ENCODE assay signal across 12 cellular contexts in the genomic region with DNA sequence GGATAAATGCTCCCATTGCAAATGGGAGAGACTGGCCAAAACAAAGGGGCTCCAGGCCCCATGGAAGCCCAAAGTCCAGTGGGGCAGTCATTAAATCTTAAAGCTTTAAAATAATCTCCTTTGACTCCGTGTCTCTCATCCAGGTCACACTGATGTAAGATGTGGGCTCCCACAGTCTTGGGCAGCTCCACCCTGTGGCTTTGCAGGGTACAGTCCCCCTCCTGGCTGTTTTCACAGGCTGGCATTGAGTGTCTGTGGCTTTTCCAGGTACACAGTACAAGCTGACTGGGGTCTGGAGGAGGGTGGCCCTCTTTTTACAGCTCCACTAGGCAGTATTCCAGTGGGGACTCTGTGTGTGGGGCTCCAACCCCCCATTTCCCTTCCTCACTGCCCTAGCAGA. TPM values are rescaled to one million over a fixed set of nuclear protein-coding genes. Genes with fewer than 3 reads are reported as not detected.
DNase-seq lines count a peak whose midpoint lies in the region; ATAC-seq, FAIRE-seq and TF ChIP-seq lines count a peak whose summit lies in the region.
"Had no signal": no experiment of that assay in that cellular context is flagged by ENCODE, and none has a peak within 500 bp of the region (broad histone marks: within the 10 kb centered on the region; RNA-seq: fewer than 3 reads in every experiment).

No MANE protein-coding gene starts in this region.

- H4K20me1 ChIP-seq in Loucy (ENCODE audit: insufficient read depth, low read length, poor library complexity, severe bottlenecking) (no peaks in the 10 kb centered on the region), GM12878 (ENCODE audit: control insufficient read depth, insufficient read depth) (no peaks in the 10 kb centered on the region), neural progenitor cell (ENCODE audit: low read depth) (no peaks in the 10 kb centered on the region)

- FAIRE-seq in GM12878 (lab: Jason Lieb, UNC), result no peak
- FAIRE-seq: A549, islet of Langerhans had no signal

- H3K4me3 Mint-ChIP-seq in neural progenitor cell, result no peak overlapping the region

- no peaks in the 10 kb centered on the region for H3K4me1 ChIP-seq in Loucy (ENCODE audit: insufficient read depth, low read length, poor library complexity, severe bottlenecking)
- no peaks in the 10 kb centered on the region for H3K4me1 ChIP-seq in GM12878 (ENCODE audit: control insufficient read depth, insufficient read depth, low read length)
- no peaks in the 10 kb centered on the region for H3K4me1 ChIP-seq in neural progenitor cell

- RAD21 ChIA-PET in GM12878 (lab: Charles Lee; ENCODE audit: unreplicated experiment), result no interaction called here

- H2AFZ ChIP-seq in Loucy (ENCODE audit: low read length), result no peak overlapping the region
- H2AFZ ChIP-seq in GM12878 (ENCODE audit: control insufficient read depth, low read depth, low read length), result no peak overlapping the region
- no peak overlapping the region for H2AFZ ChIP-seq in neural progenitor cell (replicated peaks)

- H3K27ac ChIP-seq in GM12878 (ENCODE audit: control insufficient read depth, insufficient read depth) (no peak overlapping the region), neural progenitor cell (no peak overlapping the region)
- H3K27ac ChIP-seq: A549 had no signal

- no peak overlapping the region for H3K27ac Mint-ChIP-seq in neural progenitor cell

- no peak for TF ChIP-seq POLR2A in GM12878 (IDR thresholded peaks at IDR 0.05; ENCODE audit: low read depth, low read length)

- in situ Hi-C loops in GM12878 (cut with MboI), result no loop called here

- no peaks in the 10 kb centered on the region for H3K9me3 Mint-ChIP-seq in neural progenitor cell

- H3K79me2 ChIP-seq in Loucy (ENCODE audit: insufficient read depth, low read length) (no peaks in the 10 kb centered on the region), GM12878 (ENCODE audit: control insufficient read depth, insufficient read depth, low read length) (no peaks in the 10 kb centered on the region), neural progenitor cell (ENCODE audit: low read depth) (no peaks in the 10 kb centered on the region)

- peaks cover 5% of the 10 kb centered on the region for H3K27me3 Mint-ChIP-seq in neural progenitor cell (ENCODE audit: insufficient read depth, low read depth)

- POLR2A ChIA-PET in GM12878 (lab: Charles Lee), result no interaction called here

- intact Hi-C loops in GM12878 (cut with micrococcal nuclease; ENCODE audit: unreplicated experiment), result no loop called here

- H3K4me2 ChIP-seq in Loucy (ENCODE audit: low read depth, low read length, poor library complexity, severe bottlenecking) (no peak overlapping the region), GM12878 (ENCODE audit: control insufficient read depth, insufficient read depth) (no peak overlapping the region), neural progenitor cell (no peak overlapping the region)
- H3K4me2 ChIP-seq: A549 had no signal

- TF ChIP-seq CTCF in Loucy (conservative IDR thresholded peaks at IDR 0.05; ENCODE audit: low read length), result peak; percentile 55
- peak in 1 of 3 experiments; percentile 15; a peak in 1 of 6 replicates for TF ChIP-seq CTCF in GM12878 (IDR thresholded peaks at IDR 0.05 in 2 of 3, conservative IDR thresholded peaks at IDR 0.05 in 1 of 3; ENCODE audit: control insufficient read depth in 2 of 3, extremely low read depth in 1 of 3, insufficient read depth in 1 of 3, low read depth in 3 of 3, low read length in 3 of 3)
- TF ChIP-seq CTCF in neural progenitor cell (IDR thresholded peaks at IDR 0.05), result peak; percentile 42

- H3K27me3 ChIP-seq in Loucy (ENCODE audit: insufficient read depth, low read length, poor library complexity, severe bottlenecking), result no peaks in the 10 kb centered on the region
- no peaks in the 10 kb centered on the region for H3K27me3 ChIP-seq in GM12878 (replicated peaks in 1 of 2; ENCODE audit: control insufficient read depth in 2 of 2, insufficient read depth in 2 of 2, low read length in 1 of 2)
- H3K27me3 ChIP-seq in neural progenitor cell, result no peaks in the 10 kb centered on the region

- H3K9me3 ChIP-seq in Loucy (ENCODE audit: insufficient read depth, low read depth, low read length) (no peaks in the 10 kb centered on the region), GM12878 (replicated peaks; ENCODE audit: control insufficient read depth, insufficient read depth, low read length) (no peaks in the 10 kb centered on the region), neural progenitor cell (ENCODE audit: low read depth) (no peaks in the 10 kb centered on the region)
- H3K9me3 ChIP-seq: A549 had no signal

- CTCF ChIA-PET in GM12878 (lab: Yijun Ruan, JAX), result interaction anchor here (0.8 to 1.2 kb wide), 2 partner anchors 10 to 28 kb away, joined by 3 read pairs; no protein-coding TSS in a partner anchor

- no peaks in the 10 kb centered on the region for H3K4me1 Mint-ChIP-seq in neural progenitor cell

- peak; percentile 36; the same call in 2 of the 3 replicates for ATAC-seq in GM12878
- ATAC-seq in HG03442 (IDR thresholded peaks at IDR 0.05; ENCODE audit: unreplicated experiment), result no peak
- no peak for ATAC-seq in HG02938 (IDR thresholded peaks at IDR 0.05; ENCODE audit: unreplicated experiment)

- 0% methylated on average over 1 of the region's 1 CpG for WGBS in GM12878 (ENCODE audit: insufficient coverage, insufficient replicate concordance, low lambda C conversion rate, missing lambda C conversion rate)

- SMC1A ChIA-PET in GM12878 (lab: Charles Lee; ENCODE audit: uncharacterized antibody, unreplicated experiment), result interaction anchor here (0.8 kb wide), 1 partner anchor 44 kb away, joined by 3 read pairs; no protein-coding TSS in a partner anchor

- DNase-seq in NCI-H82 (lab: John Stamatoyannopoulos, UW) (peak; percentile 12), NCI-H82 treated with DMSO at 0.1 percent for 48 hours (lab: John Stamatoyannopoulos, UW; ENCODE audit: unreplicated experiment) (no peak), GM12878 (ENCODE audit: low read depth, low spot score) (no peak), neural progenitor cell (ENCODE audit: low spot score) (peak; percentile 16)
- no peak for DNase-seq in activated CD8-positive, alpha-beta memory T cell treated with anti-CD3 and anti-CD28 coated beads for 24 hours
- DNase-seq: DMS79, NCI-H526 had no signal

- no peaks in the 10 kb centered on the region for H3K9me2 ChIP-seq in Loucy (replicated peaks; ENCODE audit: low read depth, low read length)

- no TSS peak for BruUV-seq in GM12878 (replicated peaks; lab: Mats Ljungman, UMichigan)

- H3K36me3 Mint-ChIP-seq in neural progenitor cell, result peaks cover 26% of the 10 kb centered on the region

- H3K9ac ChIP-seq in Loucy (ENCODE audit: low read depth, low read length, poor library complexity, severe bottlenecking), result no peak overlapping the region
- no peak overlapping the region for H3K9ac ChIP-seq in GM12878 (ENCODE audit: control insufficient read depth, insufficient read depth, low read length)
- no peak overlapping the region for H3K9ac ChIP-seq in neural progenitor cell

- no peak for TF ChIP-seq RAD21 in GM12878 (IDR thresholded peaks at IDR 0.05; ENCODE audit: insufficient read depth, low read depth, low read length)

- H3K4me3 ChIP-seq in Loucy (ENCODE audit: low read length, poor library complexity, severe bottlenecking) (no peak overlapping the region), GM12878 (no peak overlapping the region), neural progenitor cell (no peak overlapping the region)
- H3K4me3 ChIP-seq: A549 had no signal

- H3F3A ChIP-seq in Loucy (ENCODE audit: low read depth) (no peaks in the 10 kb centered on the region), neural progenitor cell (ENCODE audit: low read depth) (no peaks in the 10 kb centered on the region)

- H3K36me3 ChIP-seq in Loucy (ENCODE audit: insufficient read depth, low read length) (no peaks in the 10 kb centered on the region), GM12878 (ENCODE audit: control insufficient read depth in 2 of 2, insufficient read depth in 2 of 2, low read length in 1 of 2) (peaks cover 4 to 10% of the 10 kb centered on the region in 2 experiments; a peak in 3 of 4 replicates), neural progenitor cell (peaks cover 5% of the 10 kb centered on the region)

- TF ChIP-seq EP300 in GM12878 (IDR thresholded peaks at IDR 0.05; ENCODE audit: borderline replicate concordance in 1 of 2, control insufficient read depth in 1 of 2, low read depth in 2 of 2, low read length in 2 of 2), result no peak

TF ChIP-seq in GM12878, 131 proteins besides CTCF, POLR2A, EP300 and RAD21:
- no peak for TF ChIP-seq NFXL1 (IDR thresholded peaks at IDR 0.05; ENCODE audit: borderline replicate concordance)
- no peak for TF ChIP-seq BMI1 (IDR thresholded peaks at IDR 0.05; ENCODE audit: borderline replicate concordance)
- TF ChIP-seq, protein P1, sequence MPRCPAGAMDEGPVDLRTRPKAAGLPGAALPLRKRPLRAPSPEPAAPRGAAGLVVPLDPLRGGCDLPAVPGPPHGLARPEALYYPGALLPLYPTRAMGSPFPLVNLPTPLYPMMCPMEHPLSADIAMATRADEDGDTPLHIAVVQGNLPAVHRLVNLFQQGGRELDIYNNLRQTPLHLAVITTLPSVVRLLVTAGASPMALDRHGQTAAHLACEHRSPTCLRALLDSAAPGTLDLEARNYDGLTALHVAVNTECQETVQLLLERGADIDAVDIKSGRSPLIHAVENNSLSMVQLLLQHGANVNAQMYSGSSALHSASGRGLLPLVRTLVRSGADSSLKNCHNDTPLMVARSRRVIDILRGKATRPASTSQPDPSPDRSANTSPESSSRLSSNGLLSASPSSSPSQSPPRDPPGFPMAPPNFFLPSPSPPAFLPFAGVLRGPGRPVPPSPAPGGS (IDR thresholded peaks at IDR 0.05; ENCODE audit: borderline replicate concordance, insufficient read depth, low read depth, low read length, poor library complexity, severe bottlenecking), result no peak
- no peak for TF ChIP-seq STAT1 (conservative IDR thresholded peaks at IDR 0.05)

RNA-seq across cellular contexts. Expression of gene NIPA2, which starts 45.9 kb away (rescaled TPM):
- 103 and 122 TPM in 2 replicates for total RNA-seq in GM12878 (2013; cell fraction: nucleolus; rRNA removed)
- total RNA-seq in GM12878 (2014; rRNA removed), result 111 and 133 TPM in 2 replicates
- total RNA-seq in GM12878 (2014; rRNA removed; fragmentation: Illumina TruSeq; extraction: Trizol), result 88.8 and 91.6 TPM in 2 replicates
- 107 and 108 TPM in 2 replicates for total RNA-seq in GM12878 (2021)
- 43.2 TPM for polyA plus RNA-seq in GM12878 (2011; ENCODE audit: low read depth)
- polyA plus RNA-seq in GM12878 (2011; rRNA removed), result 90.4 and 117 TPM in 2 replicates
- polyA plus RNA-seq in GM12878 (2011; cell fraction: cytosol; rRNA removed), result 41.8 and 46.8 TPM in 2 replicates
- polyA plus RNA-seq in GM12878 (2011; cell fraction: nucleus; rRNA removed), result 35.7 and 41.2 TPM in 2 replicates
- 48.8 and 52.2 TPM in 2 replicates for polyA plus RNA-seq in GM12878 (2012)
- 92.5 and 127 TPM in 2 replicates for polyA plus RNA-seq in GM12878 (2014; fragmentation: Illumina TruSeq; extraction: Trizol)
- polyA plus RNA-seq in GM12878 (2014; fragmentation: Nextera tagmentation; extraction: Ambion mirVana), result 10 to 100 TPM; 24.4 to 36.3 TPM
- 98.2 and 100 TPM in 2 replicates for polyA plus RNA-seq in GM12878 (2014; rRNA removed)
- polyA plus RNA-seq in GM12878 (2016; fragmentation: Nextera tagmentation; extraction: Ambion mirVana), result 100 to 1,000 TPM; 148 to 159 TPM
- polyA minus RNA-seq in GM12878 (2011; rRNA and poly(A)+ RNA removed), result 42.5 and 50.8 TPM in 2 replicates
- 27.1 and 33.2 TPM in 2 replicates for polyA minus RNA-seq in GM12878 (2011; cell fraction: cytosol; rRNA and poly(A)+ RNA removed)
- 36.9 and 55.8 TPM in 2 replicates for polyA minus RNA-seq in GM12878 (2011; cell fraction: nucleus; rRNA and poly(A)+ RNA removed)
- 49.4 and 51.5 TPM in 2 replicates for total RNA-seq in neural progenitor cell (ENCODE audit: low replicate concordance)

Comparison
In these comparisons a context has a peak if more than half of its experiments do, and no peak if none do; other contexts are left out.
1. DNase-seq: peak in NCI-H82 (single experiment) and neural progenitor cell (single experiment); none in NCI-H82 treated with DMSO at 0.1 percent for 48 hours (single experiment), GM12878 (single experiment) and activated CD8-positive, alpha-beta memory T cell treated with anti-CD3 and anti-CD28 coated beads for 24 hours (single experiment).